ENCODE assay signal across 2 cellular contexts in the genomic region with DNA sequence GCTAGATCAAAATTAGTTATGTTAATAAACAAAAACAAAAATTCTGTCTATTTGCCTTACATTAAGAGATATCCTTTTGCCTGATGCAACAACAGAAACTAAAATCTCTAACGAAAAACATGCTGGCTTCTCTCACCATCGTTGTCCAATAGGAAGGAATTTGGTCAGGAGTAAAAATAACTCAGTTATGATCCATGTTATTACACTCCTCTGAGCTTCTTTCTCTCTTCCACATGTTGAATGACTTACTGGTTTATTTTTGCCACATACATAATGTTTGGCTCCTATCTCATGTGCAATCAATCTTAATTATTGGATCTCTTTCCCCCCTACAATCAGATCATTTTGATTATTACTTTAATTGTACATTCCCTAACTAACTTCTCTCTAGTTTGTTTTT.
TF ChIP-seq lines count a peak whose summit lies in the region.

No MANE protein-coding gene starts in this region.

TF ChIP-seq in liver, 16 proteins besides CTCF, POLR2A, EP300 and RAD21 (continued from another document):
- TF ChIP-seq FOXA2 (IDR thresholded peaks at IDR 0.05) = no peak

TF ChIP-seq in HepG2, 621 proteins besides CTCF, POLR2A, EP300 and RAD21 (continued from another document):
- TF ChIP-seq, protein P1, sequence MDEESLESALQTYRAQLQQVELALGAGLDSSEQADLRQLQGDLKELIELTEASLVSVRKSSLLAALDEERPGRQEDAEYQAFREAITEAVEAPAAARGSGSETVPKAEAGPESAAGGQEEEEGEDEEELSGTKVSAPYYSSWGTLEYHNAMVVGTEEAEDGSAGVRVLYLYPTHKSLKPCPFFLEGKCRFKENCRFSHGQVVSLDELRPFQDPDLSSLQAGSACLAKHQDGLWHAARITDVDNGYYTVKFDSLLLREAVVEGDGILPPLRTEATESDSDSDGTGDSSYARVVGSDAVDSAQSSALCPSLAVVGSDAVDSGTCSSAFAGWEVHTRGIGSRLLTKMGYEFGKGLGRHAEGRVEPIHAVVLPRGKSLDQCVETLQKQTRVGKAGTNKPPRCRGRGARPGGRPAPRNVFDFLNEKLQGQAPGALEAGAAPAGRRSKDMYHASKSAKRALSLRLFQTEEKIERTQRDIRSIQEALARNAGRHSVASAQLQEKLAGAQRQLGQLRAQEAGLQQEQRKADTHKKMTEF (CRISPR knock-in tag; IDR thresholded peaks at IDR 0.05) = no peak
- TF ChIP-seq ZBTB38 (CRISPR knock-in tag; IDR thresholded peaks at IDR 0.05) (no peak), IKZF1 (IDR thresholded peaks at IDR 0.05) (no peak), SRF (IDR thresholded peaks at IDR 0.05; ENCODE audit: low read depth, low read length) (no peak), SRSF1 (optimal IDR thresholded peaks at IDR 0.05; ENCODE audit: low read depth, low read length) (no peak), SYNCRIP (IDR thresholded peaks at IDR 0.05; ENCODE audit: insufficient read depth, low read depth, low read length) (no peak), ZNF335 (CRISPR knock-in tag; IDR thresholded peaks at IDR 0.05) (no peak)
- TF ChIP-seq, protein P2, sequence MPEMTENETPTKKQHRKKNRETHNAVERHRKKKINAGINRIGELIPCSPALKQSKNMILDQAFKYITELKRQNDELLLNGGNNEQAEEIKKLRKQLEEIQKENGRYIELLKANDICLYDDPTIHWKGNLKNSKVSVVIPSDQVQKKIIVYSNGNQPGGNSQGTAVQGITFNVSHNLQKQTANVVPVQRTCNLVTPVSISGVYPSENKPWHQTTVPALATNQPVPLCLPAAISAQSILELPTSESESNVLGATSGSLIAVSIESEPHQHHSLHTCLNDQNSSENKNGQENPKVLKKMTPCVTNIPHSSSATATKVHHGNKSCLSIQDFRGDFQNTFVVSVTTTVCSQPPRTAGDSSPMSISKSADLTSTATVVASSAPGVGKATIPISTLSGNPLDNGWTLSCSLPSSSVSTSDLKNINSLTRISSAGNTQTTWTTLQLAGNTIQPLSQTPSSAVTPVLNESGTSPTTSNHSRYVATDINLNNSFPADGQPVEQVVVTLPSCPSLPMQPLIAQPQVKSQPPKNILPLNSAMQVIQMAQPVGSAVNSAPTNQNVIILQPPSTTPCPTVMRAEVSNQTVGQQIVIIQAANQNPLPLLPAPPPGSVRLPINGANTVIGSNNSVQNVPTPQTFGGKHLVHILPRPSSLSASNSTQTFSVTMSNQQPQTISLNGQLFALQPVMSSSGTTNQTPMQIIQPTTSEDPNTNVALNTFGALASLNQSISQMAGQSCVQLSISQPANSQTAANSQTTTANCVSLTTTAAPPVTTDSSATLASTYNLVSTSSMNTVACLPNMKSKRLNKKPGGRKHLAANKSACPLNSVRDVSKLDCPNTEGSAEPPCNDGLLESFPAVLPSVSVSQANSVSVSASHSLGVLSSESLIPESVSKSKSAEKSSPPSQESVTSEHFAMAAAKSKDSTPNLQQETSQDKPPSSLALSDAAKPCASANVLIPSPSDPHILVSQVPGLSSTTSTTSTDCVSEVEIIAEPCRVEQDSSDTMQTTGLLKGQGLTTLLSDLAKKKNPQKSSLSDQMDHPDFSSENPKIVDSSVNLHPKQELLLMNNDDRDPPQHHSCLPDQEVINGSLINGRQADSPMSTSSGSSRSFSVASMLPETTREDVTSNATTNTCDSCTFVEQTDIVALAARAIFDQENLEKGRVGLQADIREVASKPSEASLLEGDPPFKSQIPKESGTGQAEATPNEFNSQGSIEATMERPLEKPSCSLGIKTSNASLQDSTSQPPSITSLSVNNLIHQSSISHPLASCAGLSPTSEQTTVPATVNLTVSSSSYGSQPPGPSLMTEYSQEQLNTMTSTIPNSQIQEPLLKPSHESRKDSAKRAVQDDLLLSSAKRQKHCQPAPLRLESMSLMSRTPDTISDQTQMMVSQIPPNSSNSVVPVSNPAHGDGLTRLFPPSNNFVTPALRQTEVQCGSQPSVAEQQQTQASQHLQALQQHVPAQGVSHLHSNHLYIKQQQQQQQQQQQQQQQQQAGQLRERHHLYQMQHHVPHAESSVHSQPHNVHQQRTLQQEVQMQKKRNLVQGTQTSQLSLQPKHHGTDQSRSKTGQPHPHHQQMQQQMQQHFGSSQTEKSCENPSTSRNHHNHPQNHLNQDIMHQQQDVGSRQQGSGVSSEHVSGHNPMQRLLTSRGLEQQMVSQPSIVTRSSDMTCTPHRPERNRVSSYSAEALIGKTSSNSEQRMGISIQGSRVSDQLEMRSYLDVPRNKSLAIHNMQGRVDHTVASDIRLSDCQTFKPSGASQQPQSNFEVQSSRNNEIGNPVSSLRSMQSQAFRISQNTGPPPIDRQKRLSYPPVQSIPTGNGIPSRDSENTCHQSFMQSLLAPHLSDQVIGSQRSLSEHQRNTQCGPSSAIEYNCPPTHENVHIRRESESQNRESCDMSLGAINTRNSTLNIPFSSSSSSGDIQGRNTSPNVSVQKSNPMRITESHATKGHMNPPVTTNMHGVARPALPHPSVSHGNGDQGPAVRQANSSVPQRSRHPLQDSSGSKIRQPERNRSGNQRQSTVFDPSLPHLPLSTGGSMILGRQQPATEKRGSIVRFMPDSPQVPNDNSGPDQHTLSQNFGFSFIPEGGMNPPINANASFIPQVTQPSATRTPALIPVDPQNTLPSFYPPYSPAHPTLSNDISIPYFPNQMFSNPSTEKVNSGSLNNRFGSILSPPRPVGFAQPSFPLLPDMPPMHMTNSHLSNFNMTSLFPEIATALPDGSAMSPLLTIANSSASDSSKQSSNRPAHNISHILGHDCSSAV (CRISPR knock-in tag; IDR thresholded peaks at IDR 0.05; ENCODE audit: borderline replicate concordance) = no peak
